ENCODE assay signal across 1 cellular context in genomic region chr10:74917481-74918077, GRCh38.
TF ChIP-seq lines count a peak whose summit lies in the region.

No MANE protein-coding gene starts in this region.

TF ChIP-seq in GM23338, 12 proteins besides CTCF, POLR2A, EP300 and RAD21 (continued from another document):
- TF ChIP-seq ZNF462 (CRISPR knock-in tag; IDR thresholded peaks at IDR 0.05) (no peak), STAT1 (IDR thresholded peaks at IDR 0.05; ENCODE audit: unreplicated experiment) (no peak), JUNB (IDR thresholded peaks at IDR 0.05; ENCODE audit: unreplicated experiment) (no peak), EZH2 (IDR thresholded peaks at IDR 0.05; ENCODE audit: low read depth, unreplicated experiment) (no peak), ZNF114 (CRISPR knock-in tag; IDR thresholded peaks at IDR 0.05) (no peak), EZH2phosphoT487 (IDR thresholded peaks at IDR 0.05; ENCODE audit: unreplicated experiment) (no peak)
